15 cellular contexts compared by ENCODE assay signal in the genomic region with DNA sequence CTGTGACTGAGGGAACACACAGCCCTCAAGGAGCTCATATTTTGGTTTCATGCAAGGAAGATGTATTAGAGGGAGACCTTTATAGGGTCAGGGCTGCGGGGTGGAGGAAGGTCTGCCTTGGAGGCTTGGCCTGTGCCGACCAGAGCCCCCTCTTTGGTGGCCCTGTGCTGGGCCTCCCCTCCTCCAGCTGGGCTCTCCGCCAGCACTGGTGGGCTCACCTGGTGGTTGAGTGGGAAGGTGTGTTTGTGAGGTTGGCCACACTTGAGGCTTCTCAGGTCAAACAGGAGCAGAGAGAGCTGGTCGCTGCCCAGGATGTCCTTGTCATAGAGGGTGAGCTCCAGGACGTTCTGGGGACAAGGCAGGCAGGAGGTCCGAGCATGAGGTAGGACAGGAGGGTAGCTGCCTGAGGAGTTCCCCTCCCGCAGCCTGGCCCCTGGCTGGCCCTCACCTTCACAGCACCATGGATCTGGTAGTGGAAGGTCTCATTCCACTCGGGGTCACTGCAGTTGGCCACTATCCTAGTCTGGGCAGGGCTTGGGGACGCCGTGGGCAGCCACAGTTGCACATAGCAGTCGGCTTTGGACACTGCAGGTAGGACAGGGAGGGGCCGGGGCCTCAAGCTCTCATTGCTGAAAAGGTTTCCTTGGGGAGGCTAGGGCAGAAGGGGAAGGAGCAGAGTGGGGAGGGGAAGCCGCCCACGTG. TPM values are rescaled to one million over a fixed set of nuclear protein-coding genes. Genes with fewer than 3 reads are reported as not detected.
"Had no signal": no experiment of that assay in that cellular context is flagged by ENCODE, and none has a peak within 500 bp of the region (broad histone marks: within the 10 kb centered on the region; RNA-seq: fewer than 3 reads in every experiment).

No MANE protein-coding gene starts in this region.

- H3K4me3 ChIP-seq: cardiac muscle cell, mucosa of descending colon had no signal

- H3K9me3 Mint-ChIP-seq: activated T-cell treated with anti-CD3 and anti-CD28 coated beads, Interleukin-2, amount 50 U/mL, for 4 hours; naive thymus-derived CD8-positive, alpha-beta T cell; T-helper 1 cell treated with Interleukin-12 subunit alpha and Interleukin-12 subunit beta and Interleukin-4 antibody, amounts not matched to agents 30 μg/mL and 1 μg/mL, for 36 hours; type B pancreatic cell had no signal

- H3K27me3 ChIP-seq: cardiac muscle cell had no signal

- H3K27ac Mint-ChIP-seq: activated CD8-positive, alpha-beta memory T cell treated with anti-CD3 and anti-CD28 coated beads, Interleukin-2, amount 10 ng/mL, durations not matched to agents 7 days and 5 days; T-helper 1 cell treated with Interleukin-12 subunit alpha and Interleukin-12 subunit beta and Interleukin-4 antibody, amounts not matched to agents 30 μg/mL and 1 μg/mL, for 36 hours; type B pancreatic cell had no signal

- H3K27me3 Mint-ChIP-seq: activated CD8-positive, alpha-beta memory T cell treated with anti-CD3 and anti-CD28 coated beads, Interleukin-2, amount 10 ng/mL, durations not matched to agents 7 days and 5 days; naive thymus-derived CD8-positive, alpha-beta T cell; type B pancreatic cell had no signal

- ATAC-seq: activated CD4-positive, CD25-positive, alpha-beta regulatory T cell treated with anti-CD3 and anti-CD28 coated beads, Interleukin-2, amount 50 U/mL, for 24 hours; activated CD8-positive, alpha-beta memory T cell treated with anti-CD3 and anti-CD28 coated beads, Interleukin-2, amount 10 ng/mL, durations not matched to agents 7 days and 5 days; activated T-cell treated with anti-CD3 and anti-CD28 coated beads, Interleukin-2, amount 50 U/mL, for 4 hours; mucosa of descending colon; naive thymus-derived CD8-positive, alpha-beta T cell had no signal

- H3K4me1 Mint-ChIP-seq: activated CD8-positive, alpha-beta memory T cell treated with anti-CD3 and anti-CD28 coated beads, Interleukin-2, amount 10 ng/mL, durations not matched to agents 7 days and 5 days had no signal

- DNase-seq: activated CD8-positive, alpha-beta memory T cell treated with anti-CD3 and anti-CD28 coated beads, Interleukin-2, amount 10 ng/mL, durations not matched to agents 7 days and 5 days; activated T-cell treated with anti-CD3 and anti-CD28 coated beads, Interleukin-2, amount 50 U/mL, for 4 hours; mucosa of descending colon; naive thymus-derived CD8-positive, alpha-beta T cell; SHP77 had no signal

- H3K36me3 ChIP-seq: cardiac muscle cell had no signal

- H3K27ac ChIP-seq: cardiac muscle cell had no signal

- H3K9me3 ChIP-seq: mucosa of descending colon had no signal

- H3K4me3 Mint-ChIP-seq: activated CD8-positive, alpha-beta memory T cell treated with anti-CD3 and anti-CD28 coated beads, Interleukin-2, amount 10 ng/mL, durations not matched to agents 7 days and 5 days; activated T-cell treated with anti-CD3 and anti-CD28 coated beads, Interleukin-2, amount 50 U/mL, for 4 hours; naive thymus-derived CD8-positive, alpha-beta T cell; T-helper 1 cell treated with Interleukin-12 subunit alpha and Interleukin-12 subunit beta and Interleukin-4 antibody, amounts not matched to agents 30 μg/mL and 1 μg/mL, for 36 hours; type B pancreatic cell had no signal

RNA-seq across cellular contexts. Expression of a gene that starts 2.4 kb away (rescaled TPM):
- total RNA-seq: activated CD8-positive, alpha-beta memory T cell treated with anti-CD3 and anti-CD28 coated beads, Interleukin-2, amount 10 ng/mL, durations not matched to agents 7 days and 5 days; frontal cortex; lung microvascular endothelial cell; naive thymus-derived CD8-positive, alpha-beta T cell; omental fat pad; subcutaneous adipose tissue had no signal

RNA-seq across cellular contexts. Expression of a gene that starts 59.7 kb away (rescaled TPM):
- total RNA-seq: activated CD8-positive, alpha-beta memory T cell treated with anti-CD3 and anti-CD28 coated beads, Interleukin-2, amount 10 ng/mL, durations not matched to agents 7 days and 5 days; activated T-cell treated with anti-CD3 and anti-CD28 coated beads, Interleukin-2, amount 50 U/mL, for 4 hours; astrocyte; lung microvascular endothelial cell; naive thymus-derived CD8-positive, alpha-beta T cell; renal cortical epithelial cell had no signal
